ENCODE assay signal across 22 cellular contexts in genomic region chr5:163574477-163575440, GRCh38.
DNase-seq lines count a peak whose midpoint lies in the region; TF ChIP-seq lines count a peak whose summit lies in the region.
"Had no signal": no experiment of that assay in that cellular context is flagged by ENCODE, and none has a peak within 500 bp of the region (broad histone marks: within the 10 kb centered on the region; RNA-seq: fewer than 3 reads in every experiment).

No MANE protein-coding gene starts in this region.

- H3K36me3 Mint-ChIP-seq in nephron (ENCODE audit: low read depth) = no peaks in the 10 kb centered on the region
- H3K36me3 Mint-ChIP-seq: CD14-positive monocyte, T-cell had no signal

- no peaks in the 10 kb centered on the region for H3K36me3 ChIP-seq in fibroblast of lung (ENCODE audit: control insufficient read depth, insufficient read depth, low read length)

- peaks cover 9% of the 10 kb centered on the region for H3K27me3 Mint-ChIP-seq in nephron (ENCODE audit: low read depth)

- H2AFZ ChIP-seq in fibroblast of lung (ENCODE audit: low read length) = peak overlapping the region; percentile 22
- H2AFZ ChIP-seq: PC-9 had no signal

- H3K27ac ChIP-seq in fibroblast of lung (ENCODE audit: insufficient read depth, low read length) = peak overlapping the region; percentile 9
- H3K27ac ChIP-seq: PC-9, RWPE1, SK-N-MC had no signal

- H3K9me3 ChIP-seq in fibroblast of lung (ENCODE audit: control insufficient read depth, insufficient read depth, low read depth, low read length) = no peaks in the 10 kb centered on the region

- DNase-seq in NCI-H748 (lab: John Stamatoyannopoulos, UW; ENCODE audit: unreplicated experiment) = peak; percentile 59
- no peak for DNase-seq in NCI-H748 treated with DMSO at 0.1 percent for 48 hours (lab: John Stamatoyannopoulos, UW)
- peak; percentile 34 for DNase-seq in NCI-H69 (lab: John Stamatoyannopoulos, UW)
- peak in 1 of 2 donors; percentile 52 for DNase-seq in fibroblast of lung (ENCODE audit: low read depth in 2 of 2)
- DNase-seq in GM19240 (ENCODE audit: insufficient read length, low spot score) = no peak
- no peak for DNase-seq in GM19238 (ENCODE audit: insufficient read length, low spot score)
- no peak for DNase-seq in cerebellar cortex (ENCODE audit: low spot score)
- DNase-seq: 8988T, DMS79, NCI-H1105, NCI-H146, NCI-H2029 treated with DMSO at 0.1 percent for 48 hours, NCI-H226, PC-9, SHP77 treated with DMSO at 0.1 percent for 48 hours, T-cell had no signal

- no peaks in the 10 kb centered on the region for H3K9me3 Mint-ChIP-seq in nephron
- H3K9me3 Mint-ChIP-seq: CD14-positive monocyte had no signal

- peaks cover 11% of the 10 kb centered on the region for H3K4me1 ChIP-seq in fibroblast of lung (ENCODE audit: control insufficient read depth, extremely low read depth, insufficient read depth, low read length)

- H3K27ac Mint-ChIP-seq in nephron = peak overlapping the region in 2 of 3 experiments; percentile 29 to 55
- H3K27ac Mint-ChIP-seq: B cell, CD14-positive monocyte, T-cell had no signal

- no peaks in the 10 kb centered on the region for H3K27me3 ChIP-seq in fibroblast of lung (ENCODE audit: control insufficient read depth, insufficient read depth, low read length)

- TF ChIP-seq CTCF in fibroblast of lung (conservative IDR thresholded peaks at IDR 0.05 in 1 of 2, IDR thresholded peaks at IDR 0.05 in 1 of 2; ENCODE audit: low read depth in 1 of 2, low read length in 2 of 2) (no peak), nephron (IDR thresholded peaks at IDR 0.05; ENCODE audit: unreplicated experiment in 3 of 3) (no peak)

- no peak overlapping the region for H3K4me3 Mint-ChIP-seq in nephron
- H3K4me3 Mint-ChIP-seq: B cell, CD14-positive monocyte, T-cell had no signal

- no peak overlapping the region for H3K4me2 ChIP-seq in fibroblast of lung (ENCODE audit: extremely low read depth, insufficient read depth, low read length)
- H3K4me2 ChIP-seq: PC-9 had no signal

- H3K79me2 ChIP-seq in fibroblast of lung (ENCODE audit: control insufficient read depth, insufficient read depth, low read length) = no peaks in the 10 kb centered on the region

- no peaks in the 10 kb centered on the region for H4K20me1 ChIP-seq in fibroblast of lung (ENCODE audit: control insufficient read depth, extremely low read depth, insufficient read depth, low read length)

- peaks cover 4% of the 10 kb centered on the region for H3K4me1 Mint-ChIP-seq in nephron
- H3K4me1 Mint-ChIP-seq: B cell, CD14-positive monocyte, T-cell had no signal

- no peak overlapping the region for H3K9ac ChIP-seq in fibroblast of lung (ENCODE audit: insufficient read depth, low read length)

- no peak overlapping the region for H3K4me3 ChIP-seq in fibroblast of lung (replicated peaks in 1 of 4; ENCODE audit: control extremely low read depth in 1 of 4, insufficient read depth in 1 of 4, low read depth in 3 of 4, low read length in 4 of 4)
- H3K4me3 ChIP-seq: K562, PC-9, SK-N-MC had no signal

Comparison
In these comparisons a context has a peak if more than half of its experiments do, and no peak if none do; other contexts are left out.
1. DNase-seq: peak in NCI-H748 (single experiment) and NCI-H69 (single experiment); none in NCI-H748 treated with DMSO at 0.1 percent for 48 hours (single experiment), GM19240 (single experiment), GM19238 (single experiment) and cerebellar cortex (single experiment).